Comparison of ENCODE assay signal across 18 cellular contexts in genomic region chr4:88286897-88287296, GRCh38. TPM values are rescaled to one million over a fixed set of nuclear protein-coding genes. Genes with fewer than 3 reads are reported as not detected.
DNase-seq lines count a peak whose midpoint lies in the region; ATAC-seq, FAIRE-seq and TF ChIP-seq lines count a peak whose summit lies in the region.
"Had no signal": no experiment of that assay in that cellular context is flagged by ENCODE, and none has a peak within 500 bp of the region (broad histone marks: within the 10 kb centered on the region; RNA-seq: fewer than 3 reads in every experiment).

No MANE protein-coding gene starts in this region.

- no peak for TF ChIP-seq POLR2A in K562 (conservative IDR thresholded peaks at IDR 0.05)

- H3K9me3 ChIP-seq in K562 (replicated peaks; ENCODE audit: control insufficient read depth, insufficient read depth, low read depth, low read length): no peaks in the 10 kb centered on the region
- H3K9me3 ChIP-seq: adrenal gland, Caco-2, ovary had no signal

- H3K27ac ChIP-seq in K562 (ENCODE audit: extremely low read depth, low read depth, low read length): no peak overlapping the region
- H3K27ac ChIP-seq: adrenal gland had no signal

- peaks cover 5 to 13% of the 10 kb centered on the region in 2 experiments; a peak in 3 of 5 replicates for H3K4me1 ChIP-seq in K562 (replicated peaks in 1 of 2; ENCODE audit: control insufficient read depth in 2 of 2, insufficient read depth in 2 of 2, low read length in 2 of 2)

- H3K4me1 Mint-ChIP-seq in stimulated activated memory B cell treated with anti-CD40 and anti-IgM and Interleukin-4, amounts not matched to agents 10 μg/mL and 1 μg/mL and 100 μg/mL, for 72 hours: peaks cover 25% of the 10 kb centered on the region
- peaks cover 12% of the 10 kb centered on the region for H3K4me1 Mint-ChIP-seq in MCF 10A (ENCODE audit: insufficient read depth, unreplicated experiment)

- H3K36me3 Mint-ChIP-seq in stimulated activated memory B cell treated with anti-CD40 and anti-IgM and Interleukin-4, amounts not matched to agents 10 μg/mL and 1 μg/mL and 100 μg/mL, for 72 hours: peaks cover 8% of the 10 kb centered on the region
- no peaks in the 10 kb centered on the region for H3K36me3 Mint-ChIP-seq in MCF 10A (ENCODE audit: insufficient read depth, unreplicated experiment)

- BruUV-seq in K562 (replicated peaks; lab: Mats Ljungman, UMichigan): no TSS peak
- no TSS peak for BruUV-seq in MCF 10A (replicated peaks; lab: Mats Ljungman, UMichigan)

- no peaks in the 10 kb centered on the region for H3K9me1 ChIP-seq in K562 (ENCODE audit: control insufficient read depth, insufficient read depth, low read length)

- H3K4me3 Mint-ChIP-seq in stimulated activated memory B cell treated with anti-CD40 and anti-IgM and Interleukin-4, amounts not matched to agents 10 μg/mL and 1 μg/mL and 100 μg/mL, for 72 hours: no peak overlapping the region
- H3K4me3 Mint-ChIP-seq in MCF 10A (ENCODE audit: unreplicated experiment): no peak overlapping the region
- H3K4me3 Mint-ChIP-seq: activated CD8-positive, alpha-beta T cell treated with anti-CD3 and anti-CD28 coated beads for 36 hours had no signal

- H3K27me3 Mint-ChIP-seq in stimulated activated memory B cell treated with anti-CD40 and anti-IgM and Interleukin-4, amounts not matched to agents 10 μg/mL and 1 μg/mL and 100 μg/mL, for 72 hours: no peaks in the 10 kb centered on the region
- H3K27me3 Mint-ChIP-seq in MCF 10A (ENCODE audit: insufficient read depth, unreplicated experiment): no peaks in the 10 kb centered on the region
- H3K27me3 Mint-ChIP-seq: activated CD8-positive, alpha-beta T cell treated with anti-CD3 and anti-CD28 coated beads for 36 hours; activated T-helper 17 cell treated with anti-CD3 and anti-CD28 coated beads, Interleukin-2, amount 50 U/mL, for 72 hours had no signal

- H3K4me3 ChIP-seq in K562: no peak overlapping the region
- H3K4me3 ChIP-seq: adrenal gland, ovary had no signal

- H3K9ac ChIP-seq in K562 (ENCODE audit: insufficient read depth in 1 of 2, low read depth in 2 of 2, low read length in 2 of 2): no peak overlapping the region

- H3K36me3 ChIP-seq in K562 (ENCODE audit: control insufficient read depth, insufficient read depth, low read length): no peaks in the 10 kb centered on the region
- H3K36me3 ChIP-seq: adrenal gland, ovary had no signal

- TF ChIP-seq CTCF in K562 (IDR thresholded peaks at IDR 0.05 in 2 of 3, conservative IDR thresholded peaks at IDR 0.05 in 1 of 3; ENCODE audit: insufficient read depth in 2 of 3, low read depth in 1 of 3, low read length in 3 of 3) (no peak), GM13977 (IDR thresholded peaks at IDR 0.05; ENCODE audit: extremely low read depth, insufficient read depth, missing control alignments) (no peak), MCF 10A (IDR thresholded peaks at IDR 0.05; ENCODE audit: unreplicated experiment) (no peak)

- CTCF ChIA-PET in K562 (lab: Yijun Ruan, JAX; ENCODE audit: low intra/inter-chr PET ratio): no interaction called here
- CTCF ChIA-PET in MCF 10A (lab: Yijun Ruan, JAX): interaction anchor here (0.6 kb wide), 1 partner anchor 718 kb away, joined by 3 read pairs; no protein-coding TSS in a partner anchor

- ATAC-seq in K562 (no peak), esophagus mucosa (no peak)
- no peak for ATAC-seq in stimulated activated memory B cell treated with anti-CD40 and anti-IgM and Interleukin-4, amounts not matched to agents 10 μg/mL and 1 μg/mL and 100 μg/mL, for 72 hours
- ATAC-seq: activated CD8-positive, alpha-beta T cell treated with anti-CD3 and anti-CD28 coated beads for 36 hours; activated T-helper 17 cell treated with anti-CD3 and anti-CD28 coated beads, Interleukin-2, amount 50 U/mL, for 72 hours had no signal

- no peaks in the 10 kb centered on the region for H4K20me1 ChIP-seq in K562 (replicated peaks; ENCODE audit: control insufficient read depth, insufficient read depth, low read length)

- H3K4me2 ChIP-seq in K562 (ENCODE audit: insufficient read depth, low read length): no peak overlapping the region

- no peak for TF ChIP-seq RAD21 in K562 (CRISPR knock-in tag; conservative IDR thresholded peaks at IDR 0.05 in 1 of 2, IDR thresholded peaks at IDR 0.05 in 1 of 2)

- no peaks in the 10 kb centered on the region for H3K9me3 Mint-ChIP-seq in stimulated activated memory B cell treated with anti-CD40 and anti-IgM and Interleukin-4, amounts not matched to agents 10 μg/mL and 1 μg/mL and 100 μg/mL, for 72 hours
- no peaks in the 10 kb centered on the region for H3K9me3 Mint-ChIP-seq in MCF 10A (ENCODE audit: unreplicated experiment)
- H3K9me3 Mint-ChIP-seq: activated CD8-positive, alpha-beta T cell treated with anti-CD3 and anti-CD28 coated beads for 36 hours; activated T-helper 17 cell treated with anti-CD3 and anti-CD28 coated beads, Interleukin-2, amount 50 U/mL, for 72 hours had no signal

- no peak overlapping the region for H2AFZ ChIP-seq in K562 (ENCODE audit: low read depth, low read length)

- TF ChIP-seq EP300 in K562 (IDR thresholded peaks at IDR 0.05; ENCODE audit: low read length): no peak

- POLR2A ChIA-PET in K562 (lab: Yijun Ruan, JAX) (no interaction called here), MCF 10A (lab: Yijun Ruan, JAX) (interaction anchor here (0.8 to 1.0 kb wide), 2 partner anchors 65 to 92 kb away, joined by 3 to 4 read pairs; partner anchors contain the start of gene HERC6)

- peak overlapping the region; percentile 100 for H3K27ac Mint-ChIP-seq in stimulated activated memory B cell treated with anti-CD40 and anti-IgM and Interleukin-4, amounts not matched to agents 10 μg/mL and 1 μg/mL and 100 μg/mL, for 72 hours
- H3K27ac Mint-ChIP-seq in MCF 10A (ENCODE audit: low read depth, unreplicated experiment): no peak overlapping the region
- H3K27ac Mint-ChIP-seq: activated CD8-positive, alpha-beta T cell treated with anti-CD3 and anti-CD28 coated beads for 36 hours; activated T-helper 17 cell treated with anti-CD3 and anti-CD28 coated beads, Interleukin-2, amount 50 U/mL, for 72 hours had no signal

- H3K79me2 ChIP-seq in K562 (ENCODE audit: control insufficient read depth, insufficient read depth, low read length): peaks cover 18% of the 10 kb centered on the region; the same call in 2 of the 3 replicates

- in situ Hi-C loops in G401 (cut with HindIII; ENCODE audit: low sequenced_read_pairs) (no loop called here), K562 (cut with MboI) (no loop called here), GM13977 (cut with MboI; ENCODE audit: low pct_unique_long_range_greater_than_20kb, low sequenced_read_pairs, unreplicated experiment) (no loop called here)

- DNase-seq in G401 (ENCODE audit: low spot score): peak; percentile 17
- no peak for DNase-seq in K562 (ENCODE audit: extremely low read depth in 1 of 4, low spot score in 3 of 4)
- DNase-seq in foreskin melanocyte: peak; percentile 45
- no peak for DNase-seq in GM13977 (ENCODE audit: low spot score)
- no peak for DNase-seq in MCF 10A (ENCODE audit: unreplicated experiment)
- DNase-seq in stimulated activated CD4-positive, alpha-beta T cell treated with anti-CD3 and anti-CD28 coated beads, Interleukin-4, amount 100 ng/mL, for 1 hour: no peak
- DNase-seq: activated CD8-positive, alpha-beta T cell treated with anti-CD3 and anti-CD28 coated beads for 36 hours; adrenal gland; Caco-2; KG1; NCI-H1417; NCI-H226; ovary had no signal

- intact Hi-C loops in K562 (cut with micrococcal nuclease): no loop called here
- intact Hi-C loops in MCF 10A (cut with micrococcal nuclease): no loop called here

- no peak for FAIRE-seq in K562 (lab: Jason Lieb, UNC)
- FAIRE-seq: GM18507, TTC549 had no signal

- peaks cover 0 to 2% of the 10 kb centered on the region in 2 experiments; a peak in 1 of 5 replicates for H3K27me3 ChIP-seq in K562 (ENCODE audit: control insufficient read depth in 2 of 2, insufficient read depth in 2 of 2, low read length in 2 of 2)
- H3K27me3 ChIP-seq: adrenal gland, ovary had no signal

RNA-seq across cellular contexts. Expression of gene PPM1K, which starts 2.5 kb away (rescaled TPM):
- 21.2 and 21.4 TPM in 2 replicates for total RNA-seq in G401 (2014; rRNA removed; shearing (Covaris generic))
- total RNA-seq in K562 (2011; cell fraction: chromatin; rRNA removed; ENCODE audit: low replicate concordance): 28.4 and 46.3 TPM in 2 replicates
- 20.7 and 26.5 TPM in 2 replicates for total RNA-seq in K562 (2011; cell fraction: nucleolus; rRNA removed)
- total RNA-seq in K562 (2011; cell fraction: nucleoplasm; rRNA removed): 34.1 and 43.0 TPM in 2 replicates
- total RNA-seq in K562 (2014; rRNA removed): 10.5 and 14.5 TPM in 2 replicates
- total RNA-seq in K562 (2014; rRNA removed; fragmentation: Illumina TruSeq; extraction: Trizol): 18.0 and 19.1 TPM in 2 replicates
- 7.6 and 12.0 TPM in 2 replicates for total RNA-seq in K562 (2015; rRNA removed; fragmentation: Illumina TruSeq; extraction: Trizol)
- 14.0 and 14.1 TPM in 2 replicates for total RNA-seq in K562 (2021)
- 15.0 and 16.5 TPM in 2 replicates for polyA plus RNA-seq in K562 (2011; rRNA removed)
- polyA plus RNA-seq in K562 (2011; cell fraction: cytosol; rRNA removed): 4.1 and 10.4 TPM in 2 replicates
- polyA plus RNA-seq in K562 (2011; cell fraction: nucleus; rRNA removed): 10.5 and 12.1 TPM in 2 replicates
- polyA plus RNA-seq in K562 (2012): 3.5 and 4.5 TPM in 2 replicates
- polyA plus RNA-seq in K562 (2014; fragmentation: Illumina TruSeq; extraction: Trizol): 8.2 and 8.4 TPM in 2 replicates
- 10 to 100 TPM in 1 of 2 experiments, 1 to 10 TPM in 1; 8.2 to 10.3 TPM for polyA plus RNA-seq in K562 (2014; fragmentation: Nextera tagmentation; extraction: Ambion mirVana)
- 8.9 and 13.0 TPM in 2 replicates for polyA plus RNA-seq in K562 (2014; rRNA removed)
- 34.5 and 38.7 TPM in 2 replicates for polyA minus RNA-seq in K562 (2011; rRNA and poly(A)+ RNA removed)
- 8.8 and 9.2 TPM in 2 replicates for polyA minus RNA-seq in K562 (2011; cell fraction: cytosol; rRNA and poly(A)+ RNA removed)
- polyA minus RNA-seq in K562 (2011; cell fraction: nucleus; rRNA and poly(A)+ RNA removed): 16.8 and 32.1 TPM in 2 replicates
- total RNA-seq in esophagus mucosa: 7.7 TPM
- total RNA-seq in MCF 10A (2022): 19.5 and 21.0 TPM in 2 replicates

Comparison
In these comparisons a context has a peak if more than half of its experiments do, and no peak if none do; other contexts are left out.
1. DNase-seq: peak in G401 (single experiment) and foreskin melanocyte (single experiment); none in K562 (0 of 4), GM13977 (single experiment), MCF 10A (single experiment) and stimulated activated CD4-positive, alpha-beta T cell treated with anti-CD3 and anti-CD28 coated beads, Interleukin-4, amount 100 ng/mL, for 1 hour (single experiment).